7 cellular contexts compared by ENCODE assay signal in genomic region chr17:64814993-64815831, GRCh38.
A peak's percentile ranks its signal among the peaks of the same experiment; 100 is the strongest.
DNase-seq lines count a peak whose midpoint lies in the region; TF ChIP-seq lines count a peak whose summit lies in the region.
"Not testable (repeated sequence)": the region's sequence is repeated elsewhere in the genome, so short reads cannot be mapped to it uniquely, and the experiment has no call there.

No MANE protein-coding gene starts in this region.

- H3K23ac ChIP-seq in mesendoderm (ENCODE audit: low read length), result not testable (repeated sequence)

- not testable (repeated sequence) for H3K9ac ChIP-seq in mesendoderm (ENCODE audit: low read length); smooth muscle cell (ENCODE audit: low read depth)

- H2BK15ac ChIP-seq in mesendoderm (replicated peaks; ENCODE audit: low read depth), result not testable (repeated sequence)

- H4K20me1 ChIP-seq in smooth muscle cell (ENCODE audit: low read depth), result not testable (repeated sequence)

- not testable (repeated sequence) for H3K18ac ChIP-seq in mesendoderm (ENCODE audit: low read length)

- not testable (repeated sequence) for H2BK5ac ChIP-seq in mesendoderm (ENCODE audit: low read length)

- H3K27me3 ChIP-seq in mesendoderm (ENCODE audit: insufficient read depth, low read length, poor library complexity); smooth muscle cell (ENCODE audit: low read depth): not testable (repeated sequence)

- not testable (repeated sequence) for H3F3A ChIP-seq in smooth muscle cell (ENCODE audit: low read depth)

- H2AK5ac ChIP-seq in mesendoderm (ENCODE audit: low read length), result not testable (repeated sequence)

- H2BK120ac ChIP-seq in mesendoderm (ENCODE audit: low read depth, low read length), result not testable (repeated sequence)

- not testable (repeated sequence) for H3K27ac ChIP-seq in mesendoderm (ENCODE audit: low read depth, low read length)
- peak overlapping the region; percentile 35 for H3K27ac ChIP-seq in smooth muscle cell (ENCODE audit: low read depth)

- not testable (repeated sequence) for TF ChIP-seq CTCF in smooth muscle cell (IDR thresholded peaks at IDR 0.05; ENCODE audit: borderline replicate concordance, insufficient read depth, poor library complexity, severe bottlenecking)

- DNase-seq in ELR (ENCODE audit: low read depth) (peak; percentile 40), LoVo (ENCODE audit: low spot score) (peak; percentile 60), SW480 (ENCODE audit: low spot score) (peak; percentile 35), dedifferentiated amniotic fluid mesenchymal stem cell (ENCODE audit: extremely low spot score) (peak; percentile 19), iPS-NIHi11 (ENCODE audit: low spot score) (peak; percentile 20), mesendoderm (peak; percentile 78)
- not testable (repeated sequence) for DNase-seq in smooth muscle cell (lab: John Stamatoyannopoulos, UW; ENCODE audit: unreplicated experiment)

- not testable (repeated sequence) for H3K4me2 ChIP-seq in mesendoderm (ENCODE audit: low read length); smooth muscle cell

- not testable (repeated sequence) for H3K56ac ChIP-seq in mesendoderm (ENCODE audit: low read length)

- not testable (repeated sequence) for H3K9me3 ChIP-seq in smooth muscle cell (replicated peaks; ENCODE audit: low read depth)

- no CpG with 5 or more reads among the region's 12 CpGs for WGBS in mesendoderm (ENCODE audit: extremely low coverage, insufficient coverage, low lambda C conversion rate)
- 75% methylated on average over 12 of the region's 12 CpGs for WGBS in smooth muscle cell (ENCODE audit: low lambda C conversion rate)

- not testable (repeated sequence) for H4K8ac ChIP-seq in mesendoderm (ENCODE audit: low read depth, low read length)

- not testable (repeated sequence) for H3K79me1 ChIP-seq in mesendoderm (ENCODE audit: low read length)

- not testable (repeated sequence) for H3K4ac ChIP-seq in mesendoderm (ENCODE audit: low read depth, low read length)

- not testable (repeated sequence) for H4K5ac ChIP-seq in mesendoderm (ENCODE audit: low read length)

- not testable (repeated sequence) for H3K36me3 ChIP-seq in mesendoderm (ENCODE audit: control insufficient read depth, insufficient read depth, low read length); smooth muscle cell (ENCODE audit: low read depth)

- H2AFZ ChIP-seq in smooth muscle cell (ENCODE audit: low read depth), result not testable (repeated sequence)

- H3K4me1 ChIP-seq in mesendoderm (ENCODE audit: control insufficient read depth, low read depth, low read length); smooth muscle cell (ENCODE audit: low read depth): not testable (repeated sequence)

- H3K79me2 ChIP-seq in mesendoderm (ENCODE audit: control insufficient read depth, insufficient read depth, low read length); smooth muscle cell (ENCODE audit: low read depth): not testable (repeated sequence)

- H3K4me3 ChIP-seq in mesendoderm (ENCODE audit: low read length); smooth muscle cell: not testable (repeated sequence)
